23 cellular contexts compared by ENCODE assay signal in genomic region chr18:51878724-51879123, GRCh38.
DNase-seq lines count a peak whose midpoint lies in the region; ATAC-seq, FAIRE-seq and TF ChIP-seq lines count a peak whose summit lies in the region.
"Had no signal": no experiment of that assay in that cellular context is flagged by ENCODE, and none has a peak within 500 bp of the region (broad histone marks: within the 10 kb centered on the region; RNA-seq: fewer than 3 reads in every experiment).

No MANE protein-coding gene starts in this region.

- H3K4me1 ChIP-seq in HepG2 (ENCODE audit: insufficient read depth, low read length), result no peaks in the 10 kb centered on the region
- no peaks in the 10 kb centered on the region for H3K4me1 ChIP-seq in right lobe of liver
- no peaks in the 10 kb centered on the region for H3K4me1 ChIP-seq in kidney (ENCODE audit: control insufficient read depth in 1 of 2, insufficient read depth in 1 of 2, low read depth in 1 of 2, low read length in 2 of 2)
- H3K4me1 ChIP-seq: BE2C had no signal

- H3K9ac ChIP-seq in HepG2 (ENCODE audit: insufficient read depth, low read depth, low read length) (no peak overlapping the region), kidney (ENCODE audit: low read length in 2 of 2) (no peak overlapping the region)
- H3K9ac ChIP-seq: BLaER1 had no signal

- no peak overlapping the region for H2AFZ ChIP-seq in HepG2 (ENCODE audit: low read length)

- H3K9me3 ChIP-seq in HepG2 (ENCODE audit: low read length) (peaks cover 89% of the 10 kb centered on the region), right lobe of liver (no peaks in the 10 kb centered on the region), kidney (ENCODE audit: control insufficient read depth in 1 of 2, low read length in 2 of 2) (no peaks in the 10 kb centered on the region)
- H3K9me3 ChIP-seq: BE2C, BLaER1 had no signal

- H3K36me3 ChIP-seq in HepG2 (replicated peaks in 1 of 2; ENCODE audit: control insufficient read depth in 1 of 2, insufficient read depth in 2 of 2, low read length in 2 of 2) (no peaks in the 10 kb centered on the region), right lobe of liver (no peaks in the 10 kb centered on the region), kidney (ENCODE audit: control insufficient read depth in 1 of 2, insufficient read depth in 2 of 2, low read length in 2 of 2) (no peaks in the 10 kb centered on the region)
- H3K36me3 ChIP-seq: BE2C, BLaER1 had no signal

- no peak overlapping the region for H3K27ac ChIP-seq in HepG2 (ENCODE audit: extremely low read length, insufficient read depth, low read length)
- H3K27ac ChIP-seq in right lobe of liver, result no peak overlapping the region
- no peak overlapping the region for H3K27ac ChIP-seq in kidney (ENCODE audit: low read depth in 2 of 2, low read length in 2 of 2)
- H3K27ac ChIP-seq: 22Rv1, BLaER1 had no signal

- H3K27me3 ChIP-seq in HepG2 (ENCODE audit: control insufficient read depth in 1 of 2, insufficient read depth in 2 of 2, low read length in 2 of 2) (no peaks in the 10 kb centered on the region), right lobe of liver (no peaks in the 10 kb centered on the region)
- H3K27me3 ChIP-seq: BE2C, BLaER1 had no signal

- DNase-seq in HepG2 (ENCODE audit: low spot score) (no peak), right lobe of liver (no peak), NCI-H82 (lab: John Stamatoyannopoulos, UW) (peak; percentile 27), kidney (no peak)
- DNase-seq: ACHN; BE2C; C1 segment of cervical spinal cord; CD4-positive, alpha-beta memory T cell; CD4-positive, CD25-positive, alpha-beta regulatory T cell; CD8-positive, alpha-beta memory T cell; COR-L47; DMS 273 treated with DMSO at 0.1 percent for 48 hours; DMS153; DMS53; DMS79 treated with DMSO at 0.1 percent for 48 hours; GF-D8 had no signal

- POLR2A ChIA-PET in HepG2 (lab: Yijun Ruan, JAX), result no interaction called here

- no peak for TF ChIP-seq EP300 in HepG2 (IDR thresholded peaks at IDR 0.05; ENCODE audit: low read depth in 2 of 2, low read length in 2 of 2)
- TF ChIP-seq EP300 in HepG2 (CRISPR knock-in tag; IDR thresholded peaks at IDR 0.05; ENCODE audit: borderline replicate concordance), result no peak

- TF ChIP-seq CTCF in HepG2 (CRISPR knock-in tag; IDR thresholded peaks at IDR 0.05), result no peak
- no peak for TF ChIP-seq CTCF in right lobe of liver (IDR thresholded peaks at IDR 0.05)
- TF ChIP-seq CTCF in kidney (IDR thresholded peaks at IDR 0.05; ENCODE audit: borderline replicate concordance, extremely low read depth, insufficient read depth), result no peak

- CTCF ChIA-PET in HepG2 (lab: Yijun Ruan, JAX; ENCODE audit: low intra/inter-chr PET ratio, low total read pairs), result no interaction called here

- no peak for ATAC-seq in HepG2
- no peak for ATAC-seq in right lobe of liver
- no peak for ATAC-seq in SK-N-SH treated with all-trans-retinoic acid at 6 μM for 48 hours
- no peak for ATAC-seq in GM21717 (IDR thresholded peaks at IDR 0.05; ENCODE audit: unreplicated experiment)

- in situ Hi-C loops in HepG2 (cut with HindIII; ENCODE audit: extremely low pct_ligation_motif_present, low pct_unique_long_range_greater_than_20kb), result loop anchor here (25.0 kb wide), 1 partner anchor 91 kb away; no protein-coding TSS in a partner anchor

- H3K4me3 ChIP-seq in HepG2 (replicated peaks in 1 of 3; ENCODE audit: insufficient read depth in 1 of 3, low read depth in 2 of 3, low read length in 3 of 3) (no peak overlapping the region), right lobe of liver (no peak overlapping the region), kidney (ENCODE audit: low read length in 2 of 2) (no peak overlapping the region)
- H3K4me3 ChIP-seq: BLaER1 had no signal

- intact Hi-C loops in HepG2 (cut with micrococcal nuclease; ENCODE audit: unreplicated experiment) (no loop called here), right lobe of liver (cut with DNase I) (no loop called here), kidney (cut with DNase I) (no loop called here)

- FAIRE-seq in HepG2 (lab: Jason Lieb, UNC) (no peak), kidney (lab: Jason Lieb, UNC) (peak; percentile 23)
- FAIRE-seq: G401.6, GM12891, GM19239 had no signal

- H4K20me1 ChIP-seq in HepG2 (ENCODE audit: insufficient read depth, low read length), result no peaks in the 10 kb centered on the region
- H4K20me1 ChIP-seq: BLaER1 had no signal

- no TSS peak for BruUV-seq in HepG2 (replicated peaks; lab: Mats Ljungman, UMichigan)

- 2% methylated on average over 1 of the region's 1 CpG for WGBS in HepG2 (ENCODE audit: low lambda C conversion rate)
- 86% methylated on average over 1 of the region's 1 CpG for WGBS in right lobe of liver (ENCODE audit: insufficient coverage, low coverage, low lambda C conversion rate, missing lambda C conversion rate)

- H3K4me2 ChIP-seq in HepG2 (ENCODE audit: low read depth, low read length), result no peak overlapping the region
- H3K4me2 ChIP-seq: BLaER1 had no signal

- TF ChIP-seq RAD21 in HepG2 (CRISPR knock-in tag; IDR thresholded peaks at IDR 0.05), result no peak

- TF ChIP-seq POLR2A in HepG2 (IDR thresholded peaks at IDR 0.05; ENCODE audit: insufficient read depth in 1 of 2, low read depth in 2 of 2, low read length in 2 of 2), result no peak
- no peak for TF ChIP-seq POLR2A in right lobe of liver (IDR thresholded peaks at IDR 0.05)

- no peaks in the 10 kb centered on the region for H3K79me2 ChIP-seq in HepG2 (ENCODE audit: insufficient read depth, low read length)

TF ChIP-seq in HepG2, 621 proteins besides CTCF, POLR2A, EP300 and RAD21:
- TF ChIP-seq MAFF (IDR thresholded peaks at IDR 0.05; ENCODE audit: low read depth, low read length) (peak; percentile 49; the same call in 1 of the 2 replicates), MAFK (conservative IDR thresholded peaks at IDR 0.05 in 1 of 2, IDR thresholded peaks at IDR 0.05 in 1 of 2; ENCODE audit: low read length in 2 of 2) (peak; percentile 54 to 75), ZNF737 (CRISPR knock-in tag; IDR thresholded peaks at IDR 0.05; ENCODE audit: borderline replicate concordance) (no peak), SAP130 (CRISPR knock-in tag; IDR thresholded peaks at IDR 0.05; ENCODE audit: low read depth) (no peak)
TF ChIP-seq in HepG2: peak in this region for 2.

TF ChIP-seq in SK-N-SH treated with all-trans-retinoic acid at 6 μM for 48 hours, 23 proteins besides CTCF, POLR2A, EP300 and RAD21:
- TF ChIP-seq GLIS3 (CRISPR knock-in tag; IDR thresholded peaks at IDR 0.05), result no peak
- no peak for TF ChIP-seq PPARA (CRISPR knock-in tag; IDR thresholded peaks at IDR 0.05; ENCODE audit: borderline replicate concordance)
- no peak for TF ChIP-seq BACH2 (CRISPR knock-in tag; IDR thresholded peaks at IDR 0.05; ENCODE audit: borderline replicate concordance)
- TF ChIP-seq ZNF565 (CRISPR knock-in tag; conservative IDR thresholded peaks at IDR 0.05; ENCODE audit: low read depth), result no peak
- TF ChIP-seq TCF4 (CRISPR knock-in tag; IDR thresholded peaks at IDR 0.05; ENCODE audit: borderline replicate concordance), result no peak
- no peak for TF ChIP-seq PATZ1 (CRISPR knock-in tag; IDR thresholded peaks at IDR 0.05; ENCODE audit: borderline replicate concordance)
- TF ChIP-seq ZNF8 (CRISPR knock-in tag; IDR thresholded peaks at IDR 0.05), result no peak
